Comparison of ENCODE assay signal across 1 cellular context in the genomic region with DNA sequence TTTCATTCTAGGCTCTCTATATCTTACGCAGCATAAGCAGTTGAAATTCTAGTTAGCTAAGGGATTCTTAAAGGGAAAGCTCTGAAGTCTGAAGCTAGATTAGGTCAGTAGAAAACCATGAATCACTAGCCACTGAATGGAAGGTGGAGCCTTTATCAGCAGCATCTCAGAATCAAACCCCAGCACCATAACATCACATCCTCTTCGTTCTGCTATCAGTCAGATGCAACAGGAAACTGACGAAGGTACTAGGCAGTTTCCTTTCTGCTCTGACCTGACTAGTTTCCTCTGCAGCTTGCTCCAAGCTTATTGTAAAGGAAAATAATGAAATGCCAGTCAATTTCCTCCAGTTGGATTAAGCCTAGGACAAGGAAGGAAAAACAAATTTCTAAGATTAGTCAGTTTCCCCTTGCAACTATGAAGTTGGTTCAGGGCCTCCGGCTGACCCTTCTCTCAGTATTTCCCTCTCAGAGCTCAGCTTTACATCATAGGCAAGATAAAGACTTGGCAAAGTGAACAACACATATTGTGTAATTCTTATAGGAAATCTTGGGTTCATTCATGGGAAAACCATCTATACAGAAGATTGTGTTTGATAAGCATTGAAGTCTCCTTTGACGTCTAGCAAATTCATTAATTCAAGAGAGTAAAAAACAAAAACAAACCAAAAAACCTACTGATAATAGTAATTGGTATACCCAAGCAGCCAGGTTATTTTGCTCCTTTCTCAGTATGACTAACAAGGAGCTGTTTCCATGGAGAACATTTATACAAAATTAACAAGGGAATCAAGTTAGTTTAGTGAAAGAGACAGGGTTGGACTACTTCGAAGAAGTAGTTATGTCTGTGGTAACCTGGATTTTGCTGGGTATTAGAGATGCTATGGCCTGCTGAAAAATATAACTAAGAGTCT.
TF ChIP-seq lines count a peak whose summit lies in the region.

No MANE protein-coding gene starts in this region.

TF ChIP-seq in K562, 482 proteins besides CTCF, POLR2A, EP300 and RAD21 (continued from another document and continues in another):
- TF ChIP-seq, protein P1, sequence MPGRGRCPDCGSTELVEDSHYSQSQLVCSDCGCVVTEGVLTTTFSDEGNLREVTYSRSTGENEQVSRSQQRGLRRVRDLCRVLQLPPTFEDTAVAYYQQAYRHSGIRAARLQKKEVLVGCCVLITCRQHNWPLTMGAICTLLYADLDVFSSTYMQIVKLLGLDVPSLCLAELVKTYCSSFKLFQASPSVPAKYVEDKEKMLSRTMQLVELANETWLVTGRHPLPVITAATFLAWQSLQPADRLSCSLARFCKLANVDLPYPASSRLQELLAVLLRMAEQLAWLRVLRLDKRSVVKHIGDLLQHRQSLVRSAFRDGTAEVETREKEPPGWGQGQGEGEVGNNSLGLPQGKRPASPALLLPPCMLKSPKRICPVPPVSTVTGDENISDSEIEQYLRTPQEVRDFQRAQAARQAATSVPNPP (IDR thresholded peaks at IDR 0.05; ENCODE audit: borderline replicate concordance, insufficient read depth, insufficient read length) = no peak
- TF ChIP-seq MBD2 (IDR thresholded peaks at IDR 0.05; ENCODE audit: borderline replicate concordance, low read depth) (no peak; the same call in 1 of the 2 replicates), PTBP1 (IDR thresholded peaks at IDR 0.05; ENCODE audit: low read depth, low read length) (no peak), SIX5 (IDR thresholded peaks at IDR 0.05; ENCODE audit: borderline replicate concordance in 1 of 2, insufficient read depth in 1 of 2, low read depth in 1 of 2, low read length in 2 of 2) (no peak), BHLHE40 (IDR thresholded peaks at IDR 0.05; ENCODE audit: low read length) (no peak), TEAD2 (tag; IDR thresholded peaks at IDR 0.05) (no peak), ESRRA (IDR thresholded peaks at IDR 0.05; ENCODE audit: borderline replicate concordance, low read depth) (no peak), ZNF707 (CRISPR knock-in tag; conservative IDR thresholded peaks at IDR 0.05) (no peak), FUS (optimal IDR thresholded peaks at IDR 0.05; ENCODE audit: low read depth, low read length) (no peak), SRSF1 (IDR thresholded peaks at IDR 0.05; ENCODE audit: low read depth, low read length) (no peak), RBM34 (IDR thresholded peaks at IDR 0.05; ENCODE audit: borderline replicate concordance, insufficient read depth, low read length) (no peak), ILK (tag; IDR thresholded peaks at IDR 0.05; ENCODE audit: borderline replicate concordance, low read depth) (no peak), SRSF3 (IDR thresholded peaks at IDR 0.05; ENCODE audit: insufficient read depth, low read length) (no peak), NFYB (IDR thresholded peaks at IDR 0.05; ENCODE audit: extremely low read depth, insufficient read length) (no peak), DNMT1 (IDR thresholded peaks at IDR 0.05) (no peak), ZFP36 (IDR thresholded peaks at IDR 0.05; ENCODE audit: low read depth, low read length, partially characterized antibody) (no peak), DPF2 (IDR thresholded peaks at IDR 0.05) (peak; percentile 86), SPI1 (IDR thresholded peaks at IDR 0.05; ENCODE audit: borderline replicate concordance, low read depth, low read length) (no peak), ZNF184 (CRISPR knock-in tag; IDR thresholded peaks at IDR 0.05) (no peak), HNRNPLL (IDR thresholded peaks at IDR 0.05; ENCODE audit: low read depth, low read length, poor library complexity, severe bottlenecking) (no peak), ZNF124 (CRISPR knock-in tag; IDR thresholded peaks at IDR 0.05) (no peak), HDAC1 (IDR thresholded peaks at IDR 0.05) (no peak; a peak in 1 of 4 replicates), MAFG (tag; conservative IDR thresholded peaks at IDR 0.05) (no peak)
- TF ChIP-seq, protein P2, sequence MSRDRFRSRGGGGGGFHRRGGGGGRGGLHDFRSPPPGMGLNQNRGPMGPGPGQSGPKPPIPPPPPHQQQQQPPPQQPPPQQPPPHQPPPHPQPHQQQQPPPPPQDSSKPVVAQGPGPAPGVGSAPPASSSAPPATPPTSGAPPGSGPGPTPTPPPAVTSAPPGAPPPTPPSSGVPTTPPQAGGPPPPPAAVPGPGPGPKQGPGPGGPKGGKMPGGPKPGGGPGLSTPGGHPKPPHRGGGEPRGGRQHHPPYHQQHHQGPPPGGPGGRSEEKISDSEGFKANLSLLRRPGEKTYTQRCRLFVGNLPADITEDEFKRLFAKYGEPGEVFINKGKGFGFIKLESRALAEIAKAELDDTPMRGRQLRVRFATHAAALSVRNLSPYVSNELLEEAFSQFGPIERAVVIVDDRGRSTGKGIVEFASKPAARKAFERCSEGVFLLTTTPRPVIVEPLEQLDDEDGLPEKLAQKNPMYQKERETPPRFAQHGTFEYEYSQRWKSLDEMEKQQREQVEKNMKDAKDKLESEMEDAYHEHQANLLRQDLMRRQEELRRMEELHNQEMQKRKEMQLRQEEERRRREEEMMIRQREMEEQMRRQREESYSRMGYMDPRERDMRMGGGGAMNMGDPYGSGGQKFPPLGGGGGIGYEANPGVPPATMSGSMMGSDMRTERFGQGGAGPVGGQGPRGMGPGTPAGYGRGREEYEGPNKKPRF (IDR thresholded peaks at IDR 0.05; ENCODE audit: low read depth, low read length) = no peak
- TF ChIP-seq, protein P3, sequence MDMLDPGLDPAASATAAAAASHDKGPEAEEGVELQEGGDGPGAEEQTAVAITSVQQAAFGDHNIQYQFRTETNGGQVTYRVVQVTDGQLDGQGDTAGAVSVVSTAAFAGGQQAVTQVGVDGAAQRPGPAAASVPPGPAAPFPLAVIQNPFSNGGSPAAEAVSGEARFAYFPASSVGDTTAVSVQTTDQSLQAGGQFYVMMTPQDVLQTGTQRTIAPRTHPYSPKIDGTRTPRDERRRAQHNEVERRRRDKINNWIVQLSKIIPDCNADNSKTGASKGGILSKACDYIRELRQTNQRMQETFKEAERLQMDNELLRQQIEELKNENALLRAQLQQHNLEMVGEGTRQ (CRISPR knock-in tag; IDR thresholded peaks at IDR 0.05) = no peak
- TF ChIP-seq, protein P4, sequence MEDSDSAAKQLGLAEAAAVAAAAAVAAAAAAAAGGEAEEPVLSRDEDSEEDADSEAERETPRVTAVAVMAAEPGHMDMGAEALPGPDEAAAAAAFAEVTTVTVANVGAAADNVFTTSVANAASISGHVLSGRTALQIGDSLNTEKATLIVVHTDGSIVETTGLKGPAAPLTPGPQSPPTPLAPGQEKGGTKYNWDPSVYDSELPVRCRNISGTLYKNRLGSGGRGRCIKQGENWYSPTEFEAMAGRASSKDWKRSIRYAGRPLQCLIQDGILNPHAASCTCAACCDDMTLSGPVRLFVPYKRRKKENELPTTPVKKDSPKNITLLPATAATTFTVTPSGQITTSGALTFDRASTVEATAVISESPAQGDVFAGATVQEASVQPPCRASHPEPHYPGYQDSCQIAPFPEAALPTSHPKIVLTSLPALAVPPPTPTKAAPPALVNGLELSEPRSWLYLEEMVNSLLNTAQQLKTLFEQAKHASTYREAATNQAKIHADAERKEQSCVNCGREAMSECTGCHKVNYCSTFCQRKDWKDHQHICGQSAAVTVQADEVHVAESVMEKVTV (CRISPR knock-in tag; IDR thresholded peaks at IDR 0.05) = no peak
- TF ChIP-seq, protein P5, sequence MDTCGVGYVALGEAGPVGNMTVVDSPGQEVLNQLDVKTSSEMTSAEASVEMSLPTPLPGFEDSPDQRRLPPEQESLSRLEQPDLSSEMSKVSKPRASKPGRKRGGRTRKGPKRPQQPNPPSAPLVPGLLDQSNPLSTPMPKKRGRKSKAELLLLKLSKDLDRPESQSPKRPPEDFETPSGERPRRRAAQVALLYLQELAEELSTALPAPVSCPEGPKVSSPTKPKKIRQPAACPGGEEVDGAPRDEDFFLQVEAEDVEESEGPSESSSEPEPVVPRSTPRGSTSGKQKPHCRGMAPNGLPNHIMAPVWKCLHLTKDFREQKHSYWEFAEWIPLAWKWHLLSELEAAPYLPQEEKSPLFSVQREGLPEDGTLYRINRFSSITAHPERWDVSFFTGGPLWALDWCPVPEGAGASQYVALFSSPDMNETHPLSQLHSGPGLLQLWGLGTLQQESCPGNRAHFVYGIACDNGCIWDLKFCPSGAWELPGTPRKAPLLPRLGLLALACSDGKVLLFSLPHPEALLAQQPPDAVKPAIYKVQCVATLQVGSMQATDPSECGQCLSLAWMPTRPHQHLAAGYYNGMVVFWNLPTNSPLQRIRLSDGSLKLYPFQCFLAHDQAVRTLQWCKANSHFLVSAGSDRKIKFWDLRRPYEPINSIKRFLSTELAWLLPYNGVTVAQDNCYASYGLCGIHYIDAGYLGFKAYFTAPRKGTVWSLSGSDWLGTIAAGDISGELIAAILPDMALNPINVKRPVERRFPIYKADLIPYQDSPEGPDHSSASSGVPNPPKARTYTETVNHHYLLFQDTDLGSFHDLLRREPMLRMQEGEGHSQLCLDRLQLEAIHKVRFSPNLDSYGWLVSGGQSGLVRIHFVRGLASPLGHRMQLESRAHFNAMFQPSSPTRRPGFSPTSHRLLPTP (IDR thresholded peaks at IDR 0.05; ENCODE audit: borderline replicate concordance, extremely low read depth, insufficient read length) = no peak
- TF ChIP-seq, protein P6, sequence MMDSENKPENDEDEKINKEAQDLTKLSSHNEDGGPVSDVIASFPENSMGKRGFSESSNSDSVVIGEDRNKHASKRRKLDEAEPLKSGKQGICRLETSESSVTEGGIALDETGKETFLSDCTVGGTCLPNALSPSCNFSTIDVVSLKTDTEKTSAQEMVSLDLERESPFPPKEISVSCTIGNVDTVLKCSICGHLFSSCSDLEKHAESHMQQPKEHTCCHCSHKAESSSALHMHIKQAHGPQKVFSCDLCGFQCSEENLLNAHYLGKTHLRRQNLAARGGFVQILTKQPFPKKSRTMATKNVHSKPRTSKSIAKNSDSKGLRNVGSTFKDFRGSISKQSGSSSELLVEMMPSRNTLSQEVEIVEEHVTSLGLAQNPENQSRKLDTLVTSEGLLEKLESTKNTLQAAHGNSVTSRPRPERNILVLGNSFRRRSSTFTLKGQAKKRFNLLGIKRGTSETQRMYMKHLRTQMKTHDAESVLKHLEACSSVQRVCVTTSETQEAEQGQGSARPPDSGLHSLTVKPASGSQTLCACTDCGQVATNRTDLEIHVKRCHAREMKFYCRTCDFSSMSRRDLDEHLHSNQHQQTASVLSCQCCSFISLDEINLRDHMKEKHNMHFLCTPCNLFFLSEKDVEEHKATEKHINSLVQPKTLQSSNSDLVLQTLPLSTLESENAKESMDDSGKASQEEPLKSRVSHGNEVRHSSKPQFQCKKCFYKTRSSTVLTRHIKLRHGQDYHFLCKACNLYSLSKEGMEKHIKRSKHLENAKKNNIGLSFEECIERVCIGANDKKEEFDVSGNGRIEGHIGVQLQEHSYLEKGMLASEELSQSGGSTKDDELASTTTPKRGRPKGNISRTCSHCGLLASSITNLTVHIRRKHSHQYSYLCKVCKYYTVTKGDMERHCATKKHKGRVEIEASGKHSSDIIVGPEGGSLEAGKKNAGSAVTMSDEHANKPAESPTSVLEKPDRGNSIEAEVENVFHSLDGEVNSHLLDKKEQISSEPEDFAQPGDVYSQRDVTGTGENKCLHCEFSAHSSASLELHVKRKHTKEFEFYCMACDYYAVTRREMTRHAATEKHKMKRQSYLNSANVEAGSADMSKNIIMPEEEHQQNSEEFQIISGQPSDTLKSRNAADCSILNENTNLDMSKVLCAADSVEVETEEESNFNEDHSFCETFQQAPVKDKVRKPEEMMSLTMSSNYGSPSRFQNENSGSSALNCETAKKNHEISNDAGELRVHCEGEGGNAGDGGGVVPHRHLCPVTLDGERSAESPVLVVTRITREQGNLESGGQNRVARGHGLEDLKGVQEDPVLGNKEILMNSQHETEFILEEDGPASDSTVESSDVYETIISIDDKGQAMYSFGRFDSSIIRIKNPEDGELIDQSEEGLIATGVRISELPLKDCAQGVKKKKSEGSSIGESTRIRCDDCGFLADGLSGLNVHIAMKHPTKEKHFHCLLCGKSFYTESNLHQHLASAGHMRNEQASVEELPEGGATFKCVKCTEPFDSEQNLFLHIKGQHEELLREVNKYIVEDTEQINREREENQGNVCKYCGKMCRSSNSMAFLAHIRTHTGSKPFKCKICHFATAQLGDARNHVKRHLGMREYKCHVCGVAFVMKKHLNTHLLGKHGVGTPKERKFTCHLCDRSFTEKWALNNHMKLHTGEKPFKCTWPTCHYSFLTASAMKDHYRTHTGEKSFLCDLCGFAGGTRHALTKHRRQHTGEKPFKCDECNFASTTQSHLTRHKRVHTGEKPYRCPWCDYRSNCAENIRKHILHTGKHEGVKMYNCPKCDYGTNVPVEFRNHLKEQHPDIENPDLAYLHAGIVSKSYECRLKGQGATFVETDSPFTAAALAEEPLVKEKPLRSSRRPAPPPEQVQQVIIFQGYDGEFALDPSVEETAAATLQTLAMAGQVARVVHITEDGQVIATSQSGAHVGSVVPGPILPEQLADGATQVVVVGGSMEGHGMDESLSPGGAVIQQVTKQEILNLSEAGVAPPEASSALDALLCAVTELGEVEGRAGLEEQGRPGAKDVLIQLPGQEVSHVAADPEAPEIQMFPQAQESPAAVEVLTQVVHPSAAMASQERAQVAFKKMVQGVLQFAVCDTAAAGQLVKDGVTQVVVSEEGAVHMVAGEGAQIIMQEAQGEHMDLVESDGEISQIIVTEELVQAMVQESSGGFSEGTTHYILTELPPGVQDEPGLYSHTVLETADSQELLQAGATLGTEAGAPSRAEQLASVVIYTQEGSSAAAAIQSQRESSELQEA (IDR thresholded peaks at IDR 0.05; ENCODE audit: low read depth) = no peak
- TF ChIP-seq, protein P7, sequence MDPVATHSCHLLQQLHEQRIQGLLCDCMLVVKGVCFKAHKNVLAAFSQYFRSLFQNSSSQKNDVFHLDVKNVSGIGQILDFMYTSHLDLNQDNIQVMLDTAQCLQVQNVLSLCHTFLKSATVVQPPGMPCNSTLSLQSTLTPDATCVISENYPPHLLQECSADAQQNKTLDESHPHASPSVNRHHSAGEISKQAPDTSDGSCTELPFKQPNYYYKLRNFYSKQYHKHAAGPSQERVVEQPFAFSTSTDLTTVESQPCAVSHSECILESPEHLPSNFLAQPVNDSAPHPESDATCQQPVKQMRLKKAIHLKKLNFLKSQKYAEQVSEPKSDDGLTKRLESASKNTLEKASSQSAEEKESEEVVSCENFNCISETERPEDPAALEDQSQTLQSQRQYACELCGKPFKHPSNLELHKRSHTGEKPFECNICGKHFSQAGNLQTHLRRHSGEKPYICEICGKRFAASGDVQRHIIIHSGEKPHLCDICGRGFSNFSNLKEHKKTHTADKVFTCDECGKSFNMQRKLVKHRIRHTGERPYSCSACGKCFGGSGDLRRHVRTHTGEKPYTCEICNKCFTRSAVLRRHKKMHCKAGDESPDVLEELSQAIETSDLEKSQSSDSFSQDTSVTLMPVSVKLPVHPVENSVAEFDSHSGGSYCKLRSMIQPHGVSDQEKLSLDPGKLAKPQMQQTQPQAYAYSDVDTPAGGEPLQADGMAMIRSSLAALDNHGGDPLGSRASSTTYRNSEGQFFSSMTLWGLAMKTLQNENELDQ (CRISPR knock-in tag; IDR thresholded peaks at IDR 0.05; ENCODE audit: borderline replicate concordance) = no peak
- TF ChIP-seq, protein P8, sequence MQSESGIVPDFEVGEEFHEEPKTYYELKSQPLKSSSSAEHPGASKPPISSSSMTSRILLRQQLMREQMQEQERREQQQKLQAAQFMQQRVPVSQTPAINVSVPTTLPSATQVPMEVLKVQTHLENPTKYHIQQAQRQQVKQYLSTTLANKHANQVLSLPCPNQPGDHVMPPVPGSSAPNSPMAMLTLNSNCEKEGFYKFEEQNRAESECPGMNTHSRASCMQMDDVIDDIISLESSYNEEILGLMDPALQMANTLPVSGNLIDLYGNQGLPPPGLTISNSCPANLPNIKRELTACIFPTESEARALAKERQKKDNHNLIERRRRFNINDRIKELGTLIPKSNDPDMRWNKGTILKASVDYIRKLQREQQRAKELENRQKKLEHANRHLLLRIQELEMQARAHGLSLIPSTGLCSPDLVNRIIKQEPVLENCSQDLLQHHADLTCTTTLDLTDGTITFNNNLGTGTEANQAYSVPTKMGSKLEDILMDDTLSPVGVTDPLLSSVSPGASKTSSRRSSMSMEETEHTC (IDR thresholded peaks at IDR 0.05) = no peak
- TF ChIP-seq, protein P9, sequence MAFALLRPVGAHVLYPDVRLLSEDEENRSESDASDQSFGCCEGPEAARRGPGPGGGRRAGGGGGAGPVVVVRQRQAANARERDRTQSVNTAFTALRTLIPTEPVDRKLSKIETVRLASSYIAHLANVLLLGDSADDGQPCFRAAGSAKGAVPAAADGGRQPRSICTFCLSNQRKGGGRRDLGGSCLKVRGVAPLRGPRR (CRISPR knock-in tag; IDR thresholded peaks at IDR 0.05) = no peak
